In the genomic region with DNA sequence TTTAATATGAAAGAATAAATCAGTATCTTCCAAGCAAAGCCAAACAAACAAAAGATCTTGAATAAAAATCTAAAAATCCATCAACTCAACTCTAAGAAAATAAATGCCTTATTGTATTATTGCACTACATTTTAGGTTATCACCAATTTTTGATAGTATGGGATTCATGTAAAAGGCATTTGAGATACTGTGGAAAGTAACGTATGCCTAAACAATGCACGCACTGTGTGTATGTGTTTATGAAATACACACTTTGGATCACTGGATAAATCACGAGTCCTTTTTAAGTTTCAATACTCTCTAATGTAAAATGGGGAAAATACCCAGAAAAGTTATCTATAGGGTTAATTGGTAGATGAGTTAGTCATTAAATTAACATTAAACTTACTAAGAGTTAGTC, we compare ENCODE assay signal across 27 cellular contexts. TPM values are rescaled to one million over a fixed set of nuclear protein-coding genes. Genes with fewer than 3 reads are reported as not detected.
A peak's percentile ranks its signal among the peaks of the same experiment; 100 is the strongest.
DNase-seq lines count a peak whose midpoint lies in the region; ATAC-seq and FAIRE-seq lines count a peak whose summit lies in the region.
"Had no signal": no experiment of that assay in that cellular context is flagged by ENCODE, and none has a peak within 500 bp of the region (broad histone marks: within the 10 kb centered on the region; RNA-seq: fewer than 3 reads in every experiment).

No MANE protein-coding gene starts in this region.

- in situ Hi-C loops in SK-MEL-5 (cut with HindIII; ENCODE audit: low pct_unique_long_range_greater_than_20kb, low sequenced_read_pairs): no loop called here

- peak; percentile 81 for DNase-seq in COLO829 (ENCODE audit: low spot score)
- DNase-seq in SK-MEL-5 (ENCODE audit: low read depth, low spot score): peak; percentile 90
- DNase-seq: 8988T; ACHN; BE2C; C1 segment of cervical spinal cord; CD4-positive, alpha-beta T cell; CD8-positive, alpha-beta T cell; COR-L47; DMS 273 treated with DMSO at 0.1 percent for 48 hours; DMS153; DMS53; DMS79; DND-41; EL; GDM1 had no signal

- FAIRE-seq in islet of Langerhans (lab: Jason Lieb, UNC): peak; percentile 17
- FAIRE-seq: GM12878, GM19239 had no signal

- ATAC-seq in GM18858 (IDR thresholded peaks at IDR 0.05; ENCODE audit: unreplicated experiment) (no peak), GM18873 (IDR thresholded peaks at IDR 0.05; ENCODE audit: low FRiP score, unreplicated experiment) (no peak), GM19328 (IDR thresholded peaks at IDR 0.05; ENCODE audit: unreplicated experiment) (no peak)
- ATAC-seq: CD8-positive, alpha-beta T cell; GM12878 had no signal

RNA-seq across cellular contexts. Expression of gene WBP11, which starts 17.7 kb away (rescaled TPM):
- total RNA-seq in SK-MEL-5 (2014; rRNA removed; shearing (Covaris generic)): 33.2 and 33.7 TPM in 2 replicates
- 62.4 and 70.6 TPM in 2 replicates for polyA plus RNA-seq in SK-MEL-5 (2015; cell fraction: cytosol; rRNA removed)
- polyA plus RNA-seq in SK-MEL-5 (2015; cell fraction: nucleus; rRNA removed): 28.4 and 34.5 TPM in 2 replicates

RNA-seq across cellular contexts. Expression of gene C12orf60, which starts 17.9 kb away (rescaled TPM):
- 14.1 and 15.9 TPM in 2 replicates for total RNA-seq in SK-MEL-5 (2014; rRNA removed; shearing (Covaris generic))
- polyA plus RNA-seq in SK-MEL-5 (2015; cell fraction: cytosol; rRNA removed): 4.2 and 4.3 TPM in 2 replicates
- polyA plus RNA-seq in SK-MEL-5 (2015; cell fraction: nucleus; rRNA removed): 2.0 and 5.4 TPM in 2 replicates

RNA-seq across cellular contexts. Expression of gene SMCO3, which starts 28.4 kb away (rescaled TPM):
- 0.24 TPM in 1 of 2 replicates, not detected in the other for total RNA-seq in SK-MEL-5 (2014; rRNA removed; shearing (Covaris generic))
- polyA plus RNA-seq in SK-MEL-5 (2015; cell fraction: cytosol; rRNA removed): 0.05 and 0.09 TPM in 2 replicates
- polyA plus RNA-seq in SK-MEL-5 (2015; cell fraction: nucleus; rRNA removed): not detected in 2 replicates
- total RNA-seq: A673; CD4-positive, alpha-beta T cell; CD8-positive, alpha-beta T cell; G401; GM12878 had no signal

RNA-seq across cellular contexts. Expression of gene ART4, which starts 57.8 kb away (rescaled TPM):
- total RNA-seq in SK-MEL-5 (2014; rRNA removed; shearing (Covaris generic)): not detected in 2 replicates
- polyA plus RNA-seq in SK-MEL-5 (2015; cell fraction: cytosol; rRNA removed): not detected in 2 replicates
- polyA plus RNA-seq in SK-MEL-5 (2015; cell fraction: nucleus; rRNA removed): not detected in 2 replicates
- total RNA-seq: A673; CD4-positive, alpha-beta T cell; CD8-positive, alpha-beta T cell; Daoy; G401; GM12878 had no signal
- polyA plus RNA-seq: AG04450, CD14-positive monocyte had no signal
